Comparison of ENCODE assay signal across 13 cellular contexts in genomic region chr3:127911421-127911931, GRCh38. TPM values are rescaled to one million over a fixed set of nuclear protein-coding genes. Genes with fewer than 3 reads are reported as not detected.
A peak's percentile ranks its signal among the peaks of the same experiment; 100 is the strongest.
DNase-seq lines count a peak whose midpoint lies in the region; ATAC-seq, FAIRE-seq and TF ChIP-seq lines count a peak whose summit lies in the region.
"Had no signal": no experiment of that assay in that cellular context is flagged by ENCODE, and none has a peak within 500 bp of the region (broad histone marks: within the 10 kb centered on the region; RNA-seq: fewer than 3 reads in every experiment).

No MANE protein-coding gene starts in this region.

- 45% methylated on average over 8 of the region's 8 CpGs for WGBS in right lobe of liver (ENCODE audit: insufficient coverage, low coverage, low lambda C conversion rate, missing lambda C conversion rate)
- 18% methylated on average over 8 of the region's 8 CpGs for WGBS in HepG2 (ENCODE audit: low lambda C conversion rate)

- no peak overlapping the region for H2AFZ ChIP-seq in HepG2 (ENCODE audit: low read length)

- H3K4me1 ChIP-seq in right lobe of liver: peaks cover 0 to 9% (median 0%) of the 10 kb centered on the region in 4 donors
- H3K4me1 ChIP-seq in HepG2 (ENCODE audit: insufficient read depth, low read length): no peaks in the 10 kb centered on the region

- H4K20me1 ChIP-seq in HepG2 (ENCODE audit: insufficient read depth, low read length): no peaks in the 10 kb centered on the region

- H3K4me3 ChIP-seq in right lobe of liver (no peak overlapping the region), HepG2 (replicated peaks in 1 of 3; ENCODE audit: insufficient read depth in 1 of 3, low read depth in 2 of 3, low read length in 3 of 3) (no peak overlapping the region)

- TF ChIP-seq POLR2A in right lobe of liver (IDR thresholded peaks at IDR 0.05): no peak
- no peak for TF ChIP-seq POLR2A in HepG2 (IDR thresholded peaks at IDR 0.05; ENCODE audit: insufficient read depth in 1 of 2, low read depth in 2 of 2, low read length in 2 of 2)

- intact Hi-C loops in right lobe of liver (cut with DNase I): no loop called here
- intact Hi-C loops in HepG2 (cut with micrococcal nuclease; ENCODE audit: unreplicated experiment): no loop called here
- intact Hi-C loops in Right ventricle myocardium superior (cut with DNase I): no loop called here

- H3K9me3 ChIP-seq in right lobe of liver: no peaks in the 10 kb centered on the region
- H3K9me3 ChIP-seq in HepG2 (ENCODE audit: low read length): no peaks in the 10 kb centered on the region
- H3K9me3 ChIP-seq: SK-N-SH had no signal

- TF ChIP-seq EP300 in HepG2 (IDR thresholded peaks at IDR 0.05; ENCODE audit: low read depth in 2 of 2, low read length in 2 of 2) (no peak), HepG2 (CRISPR knock-in tag; IDR thresholded peaks at IDR 0.05; ENCODE audit: borderline replicate concordance) (no peak)

- no peak for TF ChIP-seq RAD21 in HepG2 (CRISPR knock-in tag; IDR thresholded peaks at IDR 0.05)

- POLR2A ChIA-PET in HepG2 (lab: Yijun Ruan, JAX): no interaction called here

- in situ Hi-C loops in HepG2 (cut with HindIII; ENCODE audit: extremely low pct_ligation_motif_present, low pct_unique_long_range_greater_than_20kb): no loop called here

- TF ChIP-seq CTCF in right lobe of liver (IDR thresholded peaks at IDR 0.05) (no peak), HepG2 (CRISPR knock-in tag; IDR thresholded peaks at IDR 0.05) (no peak), omental fat pad (IDR thresholded peaks at IDR 0.05) (no peak)

- H3K27me3 ChIP-seq in right lobe of liver: peaks cover 0 to 11% of the 10 kb centered on the region in 2 donors
- H3K27me3 ChIP-seq in HepG2 (ENCODE audit: control insufficient read depth in 1 of 2, insufficient read depth in 2 of 2, low read length in 2 of 2): no peaks in the 10 kb centered on the region; a peak in 2 of 5 replicates

- no peak for DNase-seq in right lobe of liver
- DNase-seq in HepG2 (ENCODE audit: low spot score): no peak
- peak; percentile 50 for DNase-seq in Right ventricle myocardium superior
- DNase-seq in omental fat pad (ENCODE audit: low spot score): no peak
- DNase-seq in kidney glomerular epithelial cell (lab: John Stamatoyannopoulos, UW): no peak
- no peak for DNase-seq in DMS114 treated with DMSO at 0.1 percent for 48 hours (lab: John Stamatoyannopoulos, UW; ENCODE audit: unreplicated experiment)
- no peak for DNase-seq in stimulated activated CD4-positive, alpha-beta T cell treated with anti-CD3 and anti-CD28 coated beads, Interleukin-4, amount 100 ng/mL, for 4 hours
- DNase-seq: erythroblast; NCI-H748 treated with DMSO at 0.1 percent for 48 hours; SK-N-SH; stimulated activated CD4-positive, alpha-beta T cell treated with anti-CD3 and anti-CD28 coated beads, Interleukin-2, amount 100 ng/mL, for 48 hours had no signal

- ATAC-seq in right lobe of liver: peak; percentile 22 to 33 (median 30)
- ATAC-seq in HepG2: no peak
- peak; percentile 26 for ATAC-seq in Right ventricle myocardium superior (ENCODE audit: poor library complexity)
- ATAC-seq in omental fat pad (ENCODE audit: low FRiP score): peak; percentile 41
- no peak for ATAC-seq in GM21515 (IDR thresholded peaks at IDR 0.05; ENCODE audit: unreplicated experiment)

- H3K9ac ChIP-seq in HepG2 (ENCODE audit: insufficient read depth, low read depth, low read length): no peak overlapping the region
- H3K9ac ChIP-seq: SK-N-SH had no signal

- CTCF ChIA-PET in HepG2 (lab: Yijun Ruan, JAX; ENCODE audit: low intra/inter-chr PET ratio, low total read pairs): no interaction called here

- H3K27ac ChIP-seq in right lobe of liver (no peak overlapping the region), HepG2 (ENCODE audit: extremely low read length, insufficient read depth, low read length) (no peak overlapping the region)

- H3K79me2 ChIP-seq in HepG2 (ENCODE audit: insufficient read depth, low read length): no peaks in the 10 kb centered on the region

- H3K36me3 ChIP-seq in right lobe of liver (no peaks in the 10 kb centered on the region), HepG2 (replicated peaks in 1 of 2; ENCODE audit: control insufficient read depth in 1 of 2, insufficient read depth in 2 of 2, low read length in 2 of 2) (no peaks in the 10 kb centered on the region)

- no peak for FAIRE-seq in HepG2 (lab: Jason Lieb, UNC)

- H3K4me2 ChIP-seq in HepG2 (ENCODE audit: low read depth, low read length): no peak overlapping the region
- H3K4me2 ChIP-seq: SK-N-SH had no signal

- no TSS peak for BruUV-seq in HepG2 (replicated peaks; lab: Mats Ljungman, UMichigan)

TF ChIP-seq in HepG2, 621 proteins besides CTCF, POLR2A, EP300 and RAD21:
- no peak for TF ChIP-seq PHF8 (CRISPR knock-in tag; IDR thresholded peaks at IDR 0.05)
- TF ChIP-seq ZZZ3 (CRISPR knock-in tag; IDR thresholded peaks at IDR 0.05; ENCODE audit: borderline replicate concordance): no peak

RNA-seq across cellular contexts. Expression of gene KBTBD12, which starts 3.6 kb away (rescaled TPM):
- total RNA-seq in right lobe of liver: under 1 TPM in 1 of 6 experiments, not detected in 5; 0.22 TPM
- total RNA-seq in HepG2 (2016; rRNA removed; fragmentation: Illumina TruSeq; extraction: Trizol): not detected in 2 replicates
- not detected in 2 replicates for total RNA-seq in HepG2 (2016; cell fraction: cytosol; rRNA removed; fragmentation: Illumina TruSeq; extraction: Trizol; ENCODE audit: low read depth)
- not detected in 2 replicates for total RNA-seq in HepG2 (2016; cell fraction: insoluble cytoplasmic fraction; rRNA removed; fragmentation: Illumina TruSeq; extraction: Trizol)
- not detected in 2 replicates for total RNA-seq in HepG2 (2016; cell fraction: membrane; rRNA removed; fragmentation: Illumina TruSeq; extraction: Trizol)
- total RNA-seq in HepG2 (2016; cell fraction: nucleus; rRNA removed; fragmentation: Illumina TruSeq; extraction: Trizol): not detected in 2 replicates
- polyA plus RNA-seq in HepG2 (2011; rRNA removed): not detected in 2 replicates
- polyA plus RNA-seq in HepG2 (2011; cell fraction: cytosol; rRNA removed): not detected in 2 replicates
- not detected in 2 replicates for polyA plus RNA-seq in HepG2 (2011; cell fraction: nucleus; rRNA removed)
- polyA plus RNA-seq in HepG2 (2012): not detected in 2 replicates
- not detected in 2 replicates for polyA plus RNA-seq in HepG2 (2016; cell fraction: cytosol; fragmentation: Illumina TruSeq; extraction: Trizol; ENCODE audit: low read depth)
- not detected in 2 replicates for polyA plus RNA-seq in HepG2 (2016; cell fraction: insoluble cytoplasmic fraction; fragmentation: Illumina TruSeq; extraction: Trizol; ENCODE audit: low read depth)
- polyA plus RNA-seq in HepG2 (2016; cell fraction: membrane; fragmentation: Illumina TruSeq; extraction: Trizol; ENCODE audit: low read depth): not detected in 2 replicates
- not detected in 2 replicates for polyA plus RNA-seq in HepG2 (2016; cell fraction: nucleus; fragmentation: Illumina TruSeq; extraction: Trizol; ENCODE audit: insufficient read depth, low read depth)
- not detected in 2 replicates for polyA minus RNA-seq in HepG2 (2011; rRNA and poly(A)+ RNA removed; ENCODE audit: low replicate concordance)
- polyA minus RNA-seq in HepG2 (2011; cell fraction: cytosol; rRNA and poly(A)+ RNA removed): not detected in 2 replicates
- polyA minus RNA-seq in HepG2 (2011; cell fraction: nucleus; rRNA and poly(A)+ RNA removed): not detected in 2 replicates
- 29.4 TPM for total RNA-seq in Right ventricle myocardium superior
- 1 to 10 TPM in 1 of 4 donors, under 1 TPM in 3; 0.48 to 1.9 (median 0.60) TPM for total RNA-seq in omental fat pad
- total RNA-seq: A673 had no signal
- polyA plus RNA-seq: SK-N-SH had no signal

Comparison
In these comparisons a context has a peak if more than half of its experiments do, and no peak if none do; other contexts are left out.
1. ATAC-seq: peak in right lobe of liver (4 of 4), Right ventricle myocardium superior (single experiment) and omental fat pad (single experiment); none in HepG2 (single experiment) and GM21515 (single experiment).
2. RNA of gene KBTBD12, which starts 3.6 kb away (total RNA-seq): 29.4 TPM in Right ventricle myocardium superior (single experiment); 0.48 to 1.9 TPM in omental fat pad, 0.22 TPM in right lobe of liver and not detected in HepG2; every median in the first group is over 10 times any median in the second.